ENCODE assay signal across 13 cellular contexts in genomic region chr18:58893388-58894099, GRCh38. TPM values are rescaled to one million over a fixed set of nuclear protein-coding genes. Genes with fewer than 3 reads are reported as not detected.
A peak's percentile ranks its signal among the peaks of the same experiment; 100 is the strongest.
DNase-seq lines count a peak whose midpoint lies in the region; ATAC-seq and TF ChIP-seq lines count a peak whose summit lies in the region.
"Had no signal": no experiment of that assay in that cellular context is flagged by ENCODE, and none has a peak within 500 bp of the region (broad histone marks: within the 10 kb centered on the region; RNA-seq: fewer than 3 reads in every experiment).

No MANE protein-coding gene starts in this region.

- ATAC-seq in effector memory CD8-positive, alpha-beta T cell (replicated peaks), result no peak
- ATAC-seq in HG02870 (IDR thresholded peaks at IDR 0.05; ENCODE audit: unreplicated experiment), result no peak

- in situ Hi-C loops in GM23248 (cut with MboI), result no loop called here

- H3K9ac ChIP-seq in GM23248, result no peak overlapping the region
- no peak overlapping the region for H3K9ac ChIP-seq in OCI-LY1 (ENCODE audit: low read length)

- H2AFZ ChIP-seq in GM23248 (no peak overlapping the region), OCI-LY1 (ENCODE audit: low read length) (no peak overlapping the region)

- H3K9me2 ChIP-seq in GM23248 (ENCODE audit: insufficient read depth) (no peaks in the 10 kb centered on the region), OCI-LY1 (ENCODE audit: low read depth, low read length) (no peaks in the 10 kb centered on the region)

- H3K4me1 ChIP-seq in GM23248 (ENCODE audit: insufficient read depth) (no peaks in the 10 kb centered on the region), OCI-LY1 (ENCODE audit: insufficient read depth, low read length, severe bottlenecking) (peaks cover 68% of the 10 kb centered on the region)

- no peaks in the 10 kb centered on the region for H3K27me3 ChIP-seq in GM23248 (replicated peaks; ENCODE audit: insufficient read depth)
- no peaks in the 10 kb centered on the region for H3K27me3 ChIP-seq in OCI-LY1 (ENCODE audit: insufficient read depth, low read length)

- H3K79me2 ChIP-seq in GM23248 (ENCODE audit: insufficient read depth), result peaks cover 87% of the 10 kb centered on the region
- H3K79me2 ChIP-seq in OCI-LY1 (ENCODE audit: insufficient read depth, low read length), result peaks cover 23% of the 10 kb centered on the region

- peaks cover 2% of the 10 kb centered on the region for H3K36me3 Mint-ChIP-seq in effector memory CD8-positive, alpha-beta T cell (ENCODE audit: insufficient read depth)

- no peak overlapping the region for H3K4me3 Mint-ChIP-seq in effector memory CD8-positive, alpha-beta T cell
- H3K4me3 Mint-ChIP-seq: activated naive CD8-positive, alpha-beta T cell treated with anti-CD3 and anti-CD28 coated beads, Interleukin-2, amount 10 ng/mL, durations not matched to agents 7 days and 5 days; CD14-positive monocyte had no signal

- H3F3A ChIP-seq in GM23248 (ENCODE audit: insufficient read depth) (no peaks in the 10 kb centered on the region), OCI-LY1 (ENCODE audit: insufficient read depth, low read length) (peaks cover 16% of the 10 kb centered on the region)

- no peaks in the 10 kb centered on the region for H3K9me3 Mint-ChIP-seq in effector memory CD8-positive, alpha-beta T cell

- TF ChIP-seq CTCF in OCI-LY1 (IDR thresholded peaks at IDR 0.05; ENCODE audit: low read length), result no peak
- no peak for TF ChIP-seq CTCF in epithelial cell of esophagus (IDR thresholded peaks at IDR 0.05; ENCODE audit: insufficient read depth, low read depth, low read length, missing control alignments)

- no peaks in the 10 kb centered on the region for H3K27me3 Mint-ChIP-seq in effector memory CD8-positive, alpha-beta T cell

- no peaks in the 10 kb centered on the region for H4K20me1 ChIP-seq in GM23248 (ENCODE audit: insufficient read depth)
- H4K20me1 ChIP-seq in OCI-LY1 (ENCODE audit: insufficient read depth, low read length), result no peaks in the 10 kb centered on the region

- no peaks in the 10 kb centered on the region for H3K9me3 ChIP-seq in GM23248 (ENCODE audit: low read depth)
- H3K9me3 ChIP-seq in OCI-LY1 (ENCODE audit: low read length), result no peaks in the 10 kb centered on the region

- WGBS in GM23248 (ENCODE audit: low coverage in 1 of 2, low lambda C conversion rate in 2 of 2, missing lambda C conversion rate in 2 of 2), 2 experiments, result 77% methylated on average over 12 of the region's 12 CpGs

- peak; percentile 41 for DNase-seq in GM23248
- peak; percentile 22 for DNase-seq in epithelial cell of esophagus (ENCODE audit: low read depth)
- DNase-seq in stimulated activated CD8-positive, alpha-beta memory T cell treated with anti-CD3 and anti-CD28 coated beads, Interleukin-4, amount 100 ng/mL, for 48 hours, result peak; percentile 26
- DNase-seq in effector memory CD8-positive, alpha-beta T cell, result no peak
- no peak for DNase-seq in NAMALWA (ENCODE audit: low spot score)
- DNase-seq: activated CD4-positive, CD25-positive, alpha-beta regulatory T cell; activated naive CD8-positive, alpha-beta T cell treated with anti-CD3 and anti-CD28 coated beads, Interleukin-2, amount 10 ng/mL, durations not matched to agents 7 days and 5 days; NCI-H1105; NCI-H226 had no signal

- no peak overlapping the region for H3K27ac ChIP-seq in GM23248
- peak overlapping the region; percentile 99 for H3K27ac ChIP-seq in OCI-LY1 (ENCODE audit: low read depth, low read length, poor library complexity, severe bottlenecking)

- no peak overlapping the region for H3K4me2 ChIP-seq in GM23248 (ENCODE audit: unreplicated experiment)
- no peak overlapping the region for H3K4me2 ChIP-seq in OCI-LY1 (ENCODE audit: low read length)
- H3K4me2 ChIP-seq: smooth muscle cell had no signal

- no peaks in the 10 kb centered on the region for H3K36me3 ChIP-seq in GM23248 (ENCODE audit: low read depth)
- H3K36me3 ChIP-seq in OCI-LY1 (ENCODE audit: insufficient read depth, low read length), result peaks cover 29% of the 10 kb centered on the region

- peak overlapping the region in 1 of 2 donors; percentile 57 for H3K27ac Mint-ChIP-seq in effector memory CD8-positive, alpha-beta T cell
- H3K27ac Mint-ChIP-seq: activated naive CD8-positive, alpha-beta T cell treated with anti-CD3 and anti-CD28 coated beads, Interleukin-2, amount 10 ng/mL, durations not matched to agents 7 days and 5 days had no signal

- no peak overlapping the region for H3K4me3 ChIP-seq in GM23248
- no peak overlapping the region for H3K4me3 ChIP-seq in OCI-LY1 (ENCODE audit: low read depth, low read length, poor library complexity, severe bottlenecking)
- no peak overlapping the region for H3K4me3 ChIP-seq in epithelial cell of esophagus (ENCODE audit: low read length)
- H3K4me3 ChIP-seq: smooth muscle cell had no signal

- peaks cover 8 to 9% of the 10 kb centered on the region in 2 donors for H3K4me1 Mint-ChIP-seq in effector memory CD8-positive, alpha-beta T cell (ENCODE audit: low read depth in 2 of 2)

RNA-seq across cellular contexts. Expression of gene ZNF532, which starts 28.9 kb away (rescaled TPM):
- total RNA-seq in GM23248 (2014; rRNA removed; shearing (Covaris generic)), result 19.0 and 31.9 TPM in 2 replicates
- polyA plus RNA-seq in GM23248 (2016; fragmentation: Nextera tagmentation; extraction: Ambion mirVana), result 13.2 and 14.3 TPM in 2 replicates

Comparison
In these comparisons a context has a peak if more than half of its experiments do, and no peak if none do; other contexts are left out.
1. DNase-seq: peak in GM23248 (single experiment), epithelial cell of esophagus (single experiment) and stimulated activated CD8-positive, alpha-beta memory T cell treated with anti-CD3 and anti-CD28 coated beads, Interleukin-4, amount 100 ng/mL, for 48 hours (single experiment); none in effector memory CD8-positive, alpha-beta T cell (0 of 3) and NAMALWA (single experiment).